Comparison of ENCODE assay signal across 8 cellular contexts in genomic region chrX:22081475-22082092, GRCh38. TPM values are rescaled to one million over a fixed set of nuclear protein-coding genes. Genes with fewer than 3 reads are reported as not detected.
DNase-seq lines count a peak whose midpoint lies in the region; ATAC-seq, FAIRE-seq and TF ChIP-seq lines count a peak whose summit lies in the region.

No MANE protein-coding gene starts in this region.

- POLR2A ChIA-PET in HEK293T (lab: Yijun Ruan, JAX): no interaction called here

- H3K27me3 ChIP-seq in GM06990 (replicated peaks; ENCODE audit: control insufficient read depth, insufficient read depth, low read length): no peaks in the 10 kb centered on the region
- H3K27me3 ChIP-seq in foreskin keratinocyte: no peaks in the 10 kb centered on the region
- H3K27me3 ChIP-seq in small intestine (ENCODE audit: control insufficient read depth in 2 of 2, insufficient read depth in 2 of 2, low read length in 2 of 2): no peaks in the 10 kb centered on the region

- H3K27ac ChIP-seq in foreskin keratinocyte (no peak overlapping the region), small intestine (ENCODE audit: low read depth in 1 of 2, low read length in 1 of 2) (no peak overlapping the region)

- CTCF ChIA-PET in HEK293T (lab: Yijun Ruan, JAX): interaction anchor here (0.5 to 1.2 kb wide), 5 partner anchors 11 to 119 kb away, joined by 3 to 6 read pairs (median 4); no protein-coding TSS in a partner anchor

- no peaks in the 10 kb centered on the region for H3K9me3 ChIP-seq in small intestine (ENCODE audit: control insufficient read depth, low read depth)

- no peaks in the 10 kb centered on the region for H3K36me3 ChIP-seq in GM06990 (ENCODE audit: control insufficient read depth, insufficient read depth, low read length)
- H3K36me3 ChIP-seq in small intestine (ENCODE audit: control insufficient read depth in 2 of 2, insufficient read depth in 2 of 2, low read length in 2 of 2): no peaks in the 10 kb centered on the region

- WGBS in small intestine, 3 donors: 39 to 58% (median 41%) methylated on average over 7 of the region's 7 CpGs

- DNase-seq in GM06990 (ENCODE audit: extremely low read depth, insufficient read length): no peak
- peak; percentile 59 for DNase-seq in HEK293T (ENCODE audit: extremely low spot score)
- peak; percentile 63 for DNase-seq in NCI-H69 (lab: John Stamatoyannopoulos, UW)
- peak; percentile 82 for DNase-seq in activated CD8-positive, alpha-beta memory T cell treated with anti-CD3 and anti-CD28 coated beads, Interleukin-2, amount 50 U/mL, for 48 hours
- peak; percentile 7 to 27 for DNase-seq in foreskin keratinocyte
- DNase-seq in small intestine: peak; percentile 53
- DNase-seq in OCI-M2 (lab: John Stamatoyannopoulos, UW; ENCODE audit: unreplicated experiment): no peak
- no peak for DNase-seq in superior temporal gyrus (ENCODE audit: extremely low spot score)

- peak; percentile 65 for ATAC-seq in foreskin keratinocyte

- H3K4me1 ChIP-seq in foreskin keratinocyte (no peaks in the 10 kb centered on the region), small intestine (ENCODE audit: control insufficient read depth in 2 of 2, insufficient read depth in 1 of 2, low read depth in 1 of 2, low read length in 1 of 2) (no peaks in the 10 kb centered on the region)

- H3K4me3 ChIP-seq in GM06990 (replicated peaks; ENCODE audit: low read depth, low read length) (no peak overlapping the region), small intestine (ENCODE audit: low read depth in 1 of 2, low read length in 2 of 2) (no peak overlapping the region)

- FAIRE-seq in small intestine (lab: Jason Lieb, UNC): no peak

- TF ChIP-seq CTCF in GM06990 (IDR thresholded peaks at IDR 0.05; ENCODE audit: insufficient read depth, low read length, poor library complexity, severe bottlenecking) (peak; percentile 86), foreskin keratinocyte (conservative IDR thresholded peaks at IDR 0.05) (peak; percentile 76)

TF ChIP-seq in HEK293T, 16 proteins besides CTCF, POLR2A, EP300 and RAD21:
- TF ChIP-seq TARDBP (IDR thresholded peaks at IDR 0.05): no peak
- no peak for TF ChIP-seq LEF1 (IDR thresholded peaks at IDR 0.05; ENCODE audit: borderline replicate concordance)
- TF ChIP-seq NFRKB (IDR thresholded peaks at IDR 0.05): no peak
- no peak for TF ChIP-seq CTBP1 (IDR thresholded peaks at IDR 0.05; ENCODE audit: borderline replicate concordance)
- TF ChIP-seq SUZ12 (IDR thresholded peaks at IDR 0.05): no peak
- no peak for TF ChIP-seq SP1 (IDR thresholded peaks at IDR 0.05)
- no peak for TF ChIP-seq ELF4 (IDR thresholded peaks at IDR 0.05)
- TF ChIP-seq ARNT (IDR thresholded peaks at IDR 0.05): no peak

RNA-seq across cellular contexts. Expression of gene PHEX, which starts 49.5 kb away (rescaled TPM):
- total RNA-seq in foreskin keratinocyte: 0.41 and 0.60 TPM in 2 replicates
- polyA plus RNA-seq in foreskin keratinocyte (0.20 and 0.22 TPM in 2 replicates), small intestine (under 1 TPM; 0.40 to 0.67 (median 0.54) TPM)

Comparison
In these comparisons a context has a peak if more than half of its experiments do, and no peak if none do; other contexts are left out.
1. DNase-seq: peak in HEK293T (single experiment), NCI-H69 (single experiment), activated CD8-positive, alpha-beta memory T cell treated with anti-CD3 and anti-CD28 coated beads, Interleukin-2, amount 50 U/mL, for 48 hours (single experiment), foreskin keratinocyte (2 of 2) and small intestine (single experiment); none in GM06990 (single experiment), OCI-M2 (single experiment) and superior temporal gyrus (single experiment).